7 cellular contexts compared by ENCODE assay signal in genomic region chr22:49580024-49580423, GRCh38.
"Had no signal": no experiment of that assay in that cellular context is flagged by ENCODE, and none has a peak within 500 bp of the region (broad histone marks: within the 10 kb centered on the region; RNA-seq: fewer than 3 reads in every experiment).

No MANE protein-coding gene starts in this region.

- H3K27ac ChIP-seq: GM23248 had no signal

- H3K4me3 ChIP-seq: GM23248 had no signal

- H3K9ac ChIP-seq: GM23248 had no signal

- H2AFZ ChIP-seq: GM23248 had no signal

- FAIRE-seq: H54 had no signal

- DNase-seq: GM23248, GOT3, H9, HCEC 1CT, HFFc6, KG1 had no signal
